In genomic region chr10:132272061-132272766, GRCh38 we compare ENCODE assay signal across 1 cellular context.
TF ChIP-seq lines count a peak whose summit lies in the region.

No MANE protein-coding gene starts in this region.

TF ChIP-seq in WTC11, 78 proteins besides CTCF, POLR2A, EP300 and RAD21 (continued from another document):
- TF ChIP-seq, protein P1, sequence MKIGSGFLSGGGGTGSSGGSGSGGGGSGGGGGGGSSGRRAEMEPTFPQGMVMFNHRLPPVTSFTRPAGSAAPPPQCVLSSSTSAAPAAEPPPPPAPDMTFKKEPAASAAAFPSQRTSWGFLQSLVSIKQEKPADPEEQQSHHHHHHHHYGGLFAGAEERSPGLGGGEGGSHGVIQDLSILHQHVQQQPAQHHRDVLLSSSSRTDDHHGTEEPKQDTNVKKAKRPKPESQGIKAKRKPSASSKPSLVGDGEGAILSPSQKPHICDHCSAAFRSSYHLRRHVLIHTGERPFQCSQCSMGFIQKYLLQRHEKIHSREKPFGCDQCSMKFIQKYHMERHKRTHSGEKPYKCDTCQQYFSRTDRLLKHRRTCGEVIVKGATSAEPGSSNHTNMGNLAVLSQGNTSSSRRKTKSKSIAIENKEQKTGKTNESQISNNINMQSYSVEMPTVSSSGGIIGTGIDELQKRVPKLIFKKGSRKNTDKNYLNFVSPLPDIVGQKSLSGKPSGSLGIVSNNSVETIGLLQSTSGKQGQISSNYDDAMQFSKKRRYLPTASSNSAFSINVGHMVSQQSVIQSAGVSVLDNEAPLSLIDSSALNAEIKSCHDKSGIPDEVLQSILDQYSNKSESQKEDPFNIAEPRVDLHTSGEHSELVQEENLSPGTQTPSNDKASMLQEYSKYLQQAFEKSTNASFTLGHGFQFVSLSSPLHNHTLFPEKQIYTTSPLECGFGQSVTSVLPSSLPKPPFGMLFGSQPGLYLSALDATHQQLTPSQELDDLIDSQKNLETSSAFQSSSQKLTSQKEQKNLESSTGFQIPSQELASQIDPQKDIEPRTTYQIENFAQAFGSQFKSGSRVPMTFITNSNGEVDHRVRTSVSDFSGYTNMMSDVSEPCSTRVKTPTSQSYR (CRISPR knock-in tag; IDR thresholded peaks at IDR 0.05), result no peak
- TF ChIP-seq CREB1 (CRISPR knock-in tag; IDR thresholded peaks at IDR 0.05), result no peak
- TF ChIP-seq SMAD4 (CRISPR knock-in tag; IDR thresholded peaks at IDR 0.05), result no peak
- no peak for TF ChIP-seq CREM (CRISPR knock-in tag; IDR thresholded peaks at IDR 0.05)
- no peak for TF ChIP-seq NFE2L1 (CRISPR knock-in tag; IDR thresholded peaks at IDR 0.05)
- no peak for TF ChIP-seq MXD4 (CRISPR knock-in tag; IDR thresholded peaks at IDR 0.05; ENCODE audit: borderline replicate concordance)
- no peak for TF ChIP-seq TEAD4 (CRISPR knock-in tag; IDR thresholded peaks at IDR 0.05)
- TF ChIP-seq NR2C2 (CRISPR knock-in tag; IDR thresholded peaks at IDR 0.05), result no peak
- TF ChIP-seq, protein P2, sequence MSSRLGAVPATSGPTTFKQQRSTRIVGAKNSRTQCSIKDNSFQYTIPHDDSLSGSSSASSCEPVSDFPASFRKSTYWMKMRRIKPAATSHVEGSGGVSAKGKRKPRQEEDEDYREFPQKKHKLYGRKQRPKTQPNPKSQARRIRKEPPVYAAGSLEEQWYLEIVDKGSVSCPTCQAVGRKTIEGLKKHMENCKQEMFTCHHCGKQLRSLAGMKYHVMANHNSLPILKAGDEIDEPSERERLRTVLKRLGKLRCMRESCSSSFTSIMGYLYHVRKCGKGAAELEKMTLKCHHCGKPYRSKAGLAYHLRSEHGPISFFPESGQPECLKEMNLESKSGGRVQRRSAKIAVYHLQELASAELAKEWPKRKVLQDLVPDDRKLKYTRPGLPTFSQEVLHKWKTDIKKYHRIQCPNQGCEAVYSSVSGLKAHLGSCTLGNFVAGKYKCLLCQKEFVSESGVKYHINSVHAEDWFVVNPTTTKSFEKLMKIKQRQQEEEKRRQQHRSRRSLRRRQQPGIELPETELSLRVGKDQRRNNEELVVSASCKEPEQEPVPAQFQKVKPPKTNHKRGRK (CRISPR knock-in tag; IDR thresholded peaks at IDR 0.05; ENCODE audit: borderline replicate concordance), result no peak
